ENCODE assay signal across 9 cellular contexts in the genomic region with DNA sequence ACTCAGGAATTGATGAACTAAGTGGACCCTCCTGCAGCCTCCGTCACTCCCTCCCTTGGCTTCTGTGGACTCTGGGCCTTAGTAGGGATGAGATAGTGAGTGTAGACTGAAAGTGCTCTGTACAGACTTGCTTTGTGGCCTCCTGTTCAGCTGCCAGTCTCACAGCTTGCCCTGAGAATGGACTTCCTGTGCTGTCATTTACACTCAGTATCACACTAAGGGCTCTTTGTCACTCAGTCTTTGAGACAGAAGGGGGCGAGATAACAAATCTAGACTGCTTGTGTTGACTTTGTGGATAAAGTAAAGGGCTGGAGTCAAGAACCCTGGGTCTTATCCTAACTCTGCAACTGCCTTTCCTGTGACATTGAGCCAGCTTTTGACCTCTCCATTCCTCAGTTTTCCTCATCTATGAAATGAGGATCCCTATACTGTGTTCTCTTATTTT. TPM values are rescaled to one million over a fixed set of nuclear protein-coding genes. Genes with fewer than 3 reads are reported as not detected.
DNase-seq lines count a peak whose midpoint lies in the region; ATAC-seq and TF ChIP-seq lines count a peak whose summit lies in the region.
"Had no signal": no experiment of that assay in that cellular context is flagged by ENCODE, and none has a peak within 500 bp of the region (broad histone marks: within the 10 kb centered on the region; RNA-seq: fewer than 3 reads in every experiment).

No MANE protein-coding gene starts in this region.

- no peak overlapping the region for H3K4me3 ChIP-seq in mucosa of descending colon

- DNase-seq in Ammon's horn (ENCODE audit: low spot score) (peak; percentile 70), WTC11 (ENCODE audit: low spot score) (no peak), mucosa of descending colon (peak in 1 of 3 donors; percentile 17), posterior vena cava (ENCODE audit: low spot score) (no peak), HuH-7.5 (ENCODE audit: low spot score) (no peak)
- DNase-seq: naive B cell had no signal

- TF ChIP-seq CTCF in WTC11 (IDR thresholded peaks at IDR 0.05) (no peak), mucosa of descending colon (IDR thresholded peaks at IDR 0.05) (no peak)

- CTCF ChIA-PET in WTC11 (lab: Charles Lee) = interaction anchor here (0.6 kb wide), 1 partner anchor 18 kb away, joined by 3 read pairs; no protein-coding TSS in a partner anchor

- intact Hi-C loops in mucosa of descending colon (cut with DNase I, micrococcal nuclease) (loop anchor here in 1 of 2 donors (2.0 to 5.0 kb wide), 2 partner anchors 585 to 683 kb away; no protein-coding TSS in a partner anchor), posterior vena cava (cut with DNase I) (no loop called here)

- peaks cover 4% of the 10 kb centered on the region for H3K4me1 ChIP-seq in mucosa of descending colon (ENCODE audit: low read depth)

- H3K9me3 ChIP-seq in mucosa of descending colon = no peaks in the 10 kb centered on the region

- H3K36me3 Mint-ChIP-seq in WTC11 = no peaks in the 10 kb centered on the region
- H3K36me3 Mint-ChIP-seq: naive B cell had no signal

- ATAC-seq in GM19324 (IDR thresholded peaks at IDR 0.05; ENCODE audit: low FRiP score, unreplicated experiment) = peak; percentile 82
- peak; percentile 74 for ATAC-seq in HG03442 (IDR thresholded peaks at IDR 0.05; ENCODE audit: unreplicated experiment)
- ATAC-seq in WTC11 = peak; percentile 47
- peak; percentile 85 for ATAC-seq in mucosa of descending colon
- ATAC-seq in GM21360 (IDR thresholded peaks at IDR 0.05; ENCODE audit: unreplicated experiment) = no peak

- peaks cover 43% of the 10 kb centered on the region for H3K4me1 Mint-ChIP-seq in WTC11

- POLR2A ChIA-PET in WTC11 (lab: Charles Lee) = no interaction called here

- no peaks in the 10 kb centered on the region for H3K36me3 ChIP-seq in mucosa of descending colon (ENCODE audit: low read depth)

- peak overlapping the region; percentile 91 for H3K27ac Mint-ChIP-seq in WTC11
- H3K27ac Mint-ChIP-seq: naive B cell had no signal

- H3K9me3 Mint-ChIP-seq in WTC11 = no peaks in the 10 kb centered on the region
- H3K9me3 Mint-ChIP-seq: naive B cell had no signal

- H3K4me3 Mint-ChIP-seq in WTC11 = no peak overlapping the region
- H3K4me3 Mint-ChIP-seq: naive B cell had no signal

- H3K27me3 Mint-ChIP-seq in WTC11 (ENCODE audit: low read depth) = no peaks in the 10 kb centered on the region

TF ChIP-seq in WTC11, 78 proteins besides CTCF, POLR2A, EP300 and RAD21:
- TF ChIP-seq RELA (CRISPR knock-in tag; IDR thresholded peaks at IDR 0.05; ENCODE audit: borderline replicate concordance) = no peak

RNA-seq across cellular contexts. Expression of a gene that starts 21.0 kb away (rescaled TPM):
- 44.3 to 63.2 TPM (median 47.4 TPM) in 3 replicates for total RNA-seq in WTC11 (2021)
- total RNA-seq in mucosa of descending colon = 10 to 100 TPM; 47.8 to 51.3 (median 50.9) TPM
- total RNA-seq in posterior vena cava = 10 to 100 TPM; 24.7 to 48.8 TPM
